ENCODE assay signal across 8 cellular contexts in the genomic region with DNA sequence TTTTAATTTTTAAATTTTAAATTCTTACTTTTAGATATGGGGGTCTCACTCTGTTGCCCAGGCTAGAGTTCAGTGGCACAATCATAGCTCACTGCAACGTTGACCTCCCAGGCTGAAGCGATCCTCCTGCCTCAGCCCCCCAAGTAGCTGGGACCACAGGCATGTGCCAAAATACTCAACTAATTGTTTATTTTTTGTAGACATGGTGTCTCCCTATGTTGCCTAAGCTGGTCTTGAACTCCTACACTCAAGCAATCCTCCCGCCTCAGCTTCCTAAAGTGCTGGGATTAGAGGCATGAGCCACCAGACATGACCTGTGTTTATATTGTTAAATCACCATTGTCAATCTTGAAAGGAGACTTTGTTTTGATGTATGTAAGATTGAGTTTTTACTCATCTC.
"Had no signal": no experiment of that assay in that cellular context is flagged by ENCODE, and none has a peak within 500 bp of the region (broad histone marks: within the 10 kb centered on the region; RNA-seq: fewer than 3 reads in every experiment).

No MANE protein-coding gene starts in this region.

- H3K4me3 ChIP-seq: GM23248, GM23338, HAP-1 had no signal

- H3K9me3 ChIP-seq: HAP-1 had no signal

- H3K27ac ChIP-seq: GM23248 had no signal

- H3K4me1 ChIP-seq: HAP-1 had no signal

- DNase-seq: GM23248, GOT3, H7, H9, HCEC 1CT, HFFc6 had no signal

- H3K36me3 ChIP-seq: HAP-1 had no signal
